17 cellular contexts compared by ENCODE assay signal in the genomic region with DNA sequence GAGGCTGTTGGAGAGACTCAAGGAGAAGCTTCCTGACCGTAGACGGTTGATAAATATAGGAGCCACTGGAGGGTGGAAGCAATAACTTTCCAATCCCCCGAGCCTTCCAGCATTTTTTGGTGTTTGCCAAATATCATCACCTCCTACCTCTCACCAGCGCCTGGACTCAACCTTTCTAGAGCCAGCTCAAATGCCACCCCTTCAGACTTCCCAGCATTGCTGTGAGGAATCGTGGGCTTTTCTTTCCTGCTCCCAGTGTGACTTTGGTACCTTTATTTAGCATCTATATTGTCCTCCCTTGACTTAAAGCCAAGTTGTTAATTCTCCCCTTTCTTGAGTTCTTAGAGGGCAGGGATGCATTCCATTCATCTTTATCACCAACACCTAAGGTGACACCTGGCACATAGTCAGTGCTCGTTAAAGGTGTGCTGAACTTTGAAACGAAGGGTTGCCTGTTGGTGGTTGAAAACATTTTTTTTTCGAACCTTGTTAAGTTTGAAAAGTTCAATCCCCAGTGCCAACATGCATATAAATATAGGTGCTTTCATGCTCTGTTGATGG. TPM values are rescaled to one million over a fixed set of nuclear protein-coding genes. Genes with fewer than 3 reads are reported as not detected.
DNase-seq lines count a peak whose midpoint lies in the region; ATAC-seq lines count a peak whose summit lies in the region.
"Had no signal": no experiment of that assay in that cellular context is flagged by ENCODE, and none has a peak within 500 bp of the region (broad histone marks: within the 10 kb centered on the region; RNA-seq: fewer than 3 reads in every experiment).

No MANE protein-coding gene starts in this region.

- POLR2A ChIA-PET in CD8-positive, alpha-beta memory T cell (lab: Charles Lee) = no interaction called here

- H4K8ac ChIP-seq in mesendoderm (ENCODE audit: low read depth, low read length) = no peak overlapping the region

- WGBS in mesendoderm (ENCODE audit: extremely low coverage, insufficient coverage, low lambda C conversion rate) = no CpG with 5 or more reads among the region's 8 CpGs

- no peak overlapping the region for H2BK5ac ChIP-seq in mesendoderm (ENCODE audit: low read length)

- no peaks in the 10 kb centered on the region for H3K9me3 Mint-ChIP-seq in CD8-positive, alpha-beta memory T cell
- peaks cover 5% of the 10 kb centered on the region for H3K9me3 Mint-ChIP-seq in activated T-helper 17 cell treated with anti-CD3 and anti-CD28 coated beads, Interleukin-2, amount 50 U/mL, for 72 hours

- CTCF ChIA-PET in CD8-positive, alpha-beta memory T cell (lab: Charles Lee) = no interaction called here

- H3K27ac ChIP-seq in BLaER1 treated with 17β-estradiol and CSF1 and Interleukin-3, amounts not matched to agents 10 nM and 100 nM = peak overlapping the region in 3 of 11 experiments; percentile 85 to 87 (median 86); a peak in 6 of 22 replicates
- H3K27ac ChIP-seq in CD8-positive, alpha-beta memory T cell (ENCODE audit: low read depth, low read length) = no peak overlapping the region
- no peak overlapping the region for H3K27ac ChIP-seq in mesendoderm (ENCODE audit: low read depth, low read length)
- H3K27ac ChIP-seq in caudate nucleus (ENCODE audit: low read depth, low read length) = no peak overlapping the region
- H3K27ac ChIP-seq: parathyroid adenoma, sigmoid colon had no signal

- H3K4me2 ChIP-seq in BLaER1 treated with 17β-estradiol and CSF1 and Interleukin-3, amounts not matched to agents 10 nM and 100 nM = peak overlapping the region in 8 of 11 experiments; percentile 74 to 85 (median 78); a peak in 13 of 22 replicates
- no peak overlapping the region for H3K4me2 ChIP-seq in mesendoderm (ENCODE audit: low read length)

- ATAC-seq in activated T-helper 17 cell treated with anti-CD3 and anti-CD28 coated beads, Interleukin-2, amount 50 U/mL, for 72 hours (replicated peaks) = no peak

- H2AK5ac ChIP-seq in mesendoderm (ENCODE audit: low read length) = no peak overlapping the region

- peaks cover 77 to 98% (median 95%) of the 10 kb centered on the region in 3 donors for H3K4me1 Mint-ChIP-seq in CD8-positive, alpha-beta memory T cell
- peaks cover 73% of the 10 kb centered on the region for H3K4me1 Mint-ChIP-seq in activated T-helper 17 cell treated with anti-CD3 and anti-CD28 coated beads, Interleukin-2, amount 50 U/mL, for 72 hours

- H4K20me1 ChIP-seq in BLaER1 treated with 17β-estradiol and CSF1 and Interleukin-3, amounts not matched to agents 10 nM and 100 nM = no peaks in the 10 kb centered on the region

- no peak overlapping the region for H4K5ac ChIP-seq in mesendoderm (ENCODE audit: low read length)

- H3K9me3 ChIP-seq in BLaER1 treated with 17β-estradiol and CSF1 and Interleukin-3, amounts not matched to agents 10 nM and 100 nM (replicated peaks in 1 of 11) = peaks cover 0 to 9% (median 0%) of the 10 kb centered on the region in 11 experiments; a peak in 6 of 22 replicates
- no peaks in the 10 kb centered on the region for H3K9me3 ChIP-seq in CD8-positive, alpha-beta memory T cell (ENCODE audit: low read length)
- H3K9me3 ChIP-seq: sigmoid colon had no signal

- no peak overlapping the region for H2BK15ac ChIP-seq in mesendoderm (replicated peaks; ENCODE audit: low read depth)

- H3K27me3 ChIP-seq in BLaER1 treated with 17β-estradiol and CSF1 and Interleukin-3, amounts not matched to agents 10 nM and 100 nM = no peaks in the 10 kb centered on the region
- no peaks in the 10 kb centered on the region for H3K27me3 ChIP-seq in CD8-positive, alpha-beta memory T cell (ENCODE audit: insufficient read depth, low read length, poor library complexity, severe bottlenecking)
- no peaks in the 10 kb centered on the region for H3K27me3 ChIP-seq in mesendoderm (ENCODE audit: insufficient read depth, low read length, poor library complexity)
- H3K27me3 ChIP-seq: sigmoid colon had no signal

- peaks cover 47 to 70% (median 60%) of the 10 kb centered on the region in 10 experiments for H3K4me1 ChIP-seq in BLaER1 treated with 17β-estradiol and CSF1 and Interleukin-3, amounts not matched to agents 10 nM and 100 nM
- H3K4me1 ChIP-seq in CD8-positive, alpha-beta memory T cell (ENCODE audit: insufficient read depth, low read length) = peaks cover 100% of the 10 kb centered on the region
- no peaks in the 10 kb centered on the region for H3K4me1 ChIP-seq in mesendoderm (ENCODE audit: control insufficient read depth, low read depth, low read length)
- H3K4me1 ChIP-seq: parathyroid adenoma had no signal

- H3K27ac Mint-ChIP-seq in CD8-positive, alpha-beta memory T cell = peak overlapping the region; percentile 56 to 100 (median 96)
- peak overlapping the region; percentile 98 for H3K27ac Mint-ChIP-seq in activated T-helper 17 cell treated with anti-CD3 and anti-CD28 coated beads, Interleukin-2, amount 50 U/mL, for 72 hours

- no peak overlapping the region for H3K18ac ChIP-seq in mesendoderm (ENCODE audit: low read length)

- no peak overlapping the region for H3K56ac ChIP-seq in mesendoderm (ENCODE audit: low read length)

- no peak overlapping the region for H3K4ac ChIP-seq in mesendoderm (ENCODE audit: low read depth, low read length)

- H3K79me2 ChIP-seq in mesendoderm (ENCODE audit: control insufficient read depth, insufficient read depth, low read length) = no peaks in the 10 kb centered on the region
- H3K79me2 ChIP-seq: parathyroid adenoma had no signal

- H3K4me3 Mint-ChIP-seq in CD8-positive, alpha-beta memory T cell = peak overlapping the region in 1 of 7 donors; percentile 29
- peak overlapping the region; percentile 74 for H3K4me3 Mint-ChIP-seq in activated T-helper 17 cell treated with anti-CD3 and anti-CD28 coated beads, Interleukin-2, amount 50 U/mL, for 72 hours

- no peak overlapping the region for H2BK120ac ChIP-seq in mesendoderm (ENCODE audit: low read depth, low read length)

- H3K23ac ChIP-seq in mesendoderm (ENCODE audit: low read length) = no peak overlapping the region

- DNase-seq in CD8-positive, alpha-beta memory T cell = no peak
- DNase-seq in mesendoderm = peak; percentile 50
- DNase-seq in caudate nucleus (lab: John Stamatoyannopoulos, UW) = no peak
- no peak for DNase-seq in COLO668 (lab: John Stamatoyannopoulos, UW; ENCODE audit: unreplicated experiment)
- no peak for DNase-seq in HPDE6-E6E7 (ENCODE audit: extremely low spot score)
- no peak for DNase-seq in NCI-H187 (lab: John Stamatoyannopoulos, UW)
- DNase-seq: Kasumi-1; NCI-H1105; NCI-H69; SHP77; sigmoid colon; stimulated activated CD4-positive, alpha-beta T cell treated with anti-CD3 and anti-CD28 coated beads, Interleukin-1b, Interleukin-23, amount 100 ng/mL, for 48 hours had no signal

- H3K4me3 ChIP-seq in BLaER1 treated with 17β-estradiol and CSF1 and Interleukin-3, amounts not matched to agents 10 nM and 100 nM = no peak overlapping the region
- H3K4me3 ChIP-seq in CD8-positive, alpha-beta memory T cell (ENCODE audit: low read length) = no peak overlapping the region
- H3K4me3 ChIP-seq in mesendoderm (ENCODE audit: low read length) = no peak overlapping the region
- H3K4me3 ChIP-seq: lung, sigmoid colon had no signal

- no peaks in the 10 kb centered on the region for H3K79me1 ChIP-seq in mesendoderm (ENCODE audit: low read length)

- H3K36me3 ChIP-seq in BLaER1 treated with 17β-estradiol and CSF1 and Interleukin-3, amounts not matched to agents 10 nM and 100 nM = no peaks in the 10 kb centered on the region
- no peaks in the 10 kb centered on the region for H3K36me3 ChIP-seq in CD8-positive, alpha-beta memory T cell (ENCODE audit: insufficient read depth, low read length)
- H3K36me3 ChIP-seq in mesendoderm (ENCODE audit: control insufficient read depth, insufficient read depth, low read length) = no peaks in the 10 kb centered on the region
- H3K36me3 ChIP-seq: sigmoid colon had no signal

- peaks cover 0 to 4% of the 10 kb centered on the region in 2 donors for H3K27me3 Mint-ChIP-seq in CD8-positive, alpha-beta memory T cell
- no peaks in the 10 kb centered on the region for H3K27me3 Mint-ChIP-seq in activated T-helper 17 cell treated with anti-CD3 and anti-CD28 coated beads, Interleukin-2, amount 50 U/mL, for 72 hours

- peaks cover 0 to 6% (median 2%) of the 10 kb centered on the region in 3 donors for H3K36me3 Mint-ChIP-seq in CD8-positive, alpha-beta memory T cell
- peaks cover 18% of the 10 kb centered on the region for H3K36me3 Mint-ChIP-seq in activated T-helper 17 cell treated with anti-CD3 and anti-CD28 coated beads, Interleukin-2, amount 50 U/mL, for 72 hours (ENCODE audit: low read depth)

- no peak overlapping the region for H3K9ac ChIP-seq in BLaER1 treated with 17β-estradiol and CSF1 and Interleukin-3, amounts not matched to agents 10 nM and 100 nM
- no peak overlapping the region for H3K9ac ChIP-seq in mesendoderm (ENCODE audit: low read length)
- H3K9ac ChIP-seq: parathyroid adenoma had no signal

RNA-seq across cellular contexts. Expression of gene CCR7, which starts 35.3 kb away (rescaled TPM):
- total RNA-seq in CD8-positive, alpha-beta memory T cell = 100 to 1,000 TPM; 152 to 154 TPM
- 286 TPM for polyA plus RNA-seq in CD8-positive, alpha-beta memory T cell
- 100 to 1,000 TPM; 140 to 304 TPM for total RNA-seq in activated T-helper 17 cell treated with anti-CD3 and anti-CD28 coated beads, Interleukin-2, amount 50 U/mL, for 72 hours
- polyA plus RNA-seq in mesendoderm (2013, experiment 1 of 2) = 3.8 TPM
- 3.8 TPM for polyA plus RNA-seq in mesendoderm (2013, experiment 2 of 2)
- total RNA-seq: astrocyte, sigmoid colon had no signal

RNA-seq across cellular contexts. Expression of gene SMARCE1, which starts 47.1 kb away (rescaled TPM):
- total RNA-seq in CD8-positive, alpha-beta memory T cell = 100 to 1,000 TPM; 101 to 108 TPM
- polyA plus RNA-seq in CD8-positive, alpha-beta memory T cell = 216 TPM
- 10 to 100 TPM; 82.1 to 85.5 TPM for total RNA-seq in activated T-helper 17 cell treated with anti-CD3 and anti-CD28 coated beads, Interleukin-2, amount 50 U/mL, for 72 hours
- 143 TPM for polyA plus RNA-seq in mesendoderm (2013, experiment 1 of 2)
- 146 TPM for polyA plus RNA-seq in mesendoderm (2013, experiment 2 of 2)
